In the genomic region with DNA sequence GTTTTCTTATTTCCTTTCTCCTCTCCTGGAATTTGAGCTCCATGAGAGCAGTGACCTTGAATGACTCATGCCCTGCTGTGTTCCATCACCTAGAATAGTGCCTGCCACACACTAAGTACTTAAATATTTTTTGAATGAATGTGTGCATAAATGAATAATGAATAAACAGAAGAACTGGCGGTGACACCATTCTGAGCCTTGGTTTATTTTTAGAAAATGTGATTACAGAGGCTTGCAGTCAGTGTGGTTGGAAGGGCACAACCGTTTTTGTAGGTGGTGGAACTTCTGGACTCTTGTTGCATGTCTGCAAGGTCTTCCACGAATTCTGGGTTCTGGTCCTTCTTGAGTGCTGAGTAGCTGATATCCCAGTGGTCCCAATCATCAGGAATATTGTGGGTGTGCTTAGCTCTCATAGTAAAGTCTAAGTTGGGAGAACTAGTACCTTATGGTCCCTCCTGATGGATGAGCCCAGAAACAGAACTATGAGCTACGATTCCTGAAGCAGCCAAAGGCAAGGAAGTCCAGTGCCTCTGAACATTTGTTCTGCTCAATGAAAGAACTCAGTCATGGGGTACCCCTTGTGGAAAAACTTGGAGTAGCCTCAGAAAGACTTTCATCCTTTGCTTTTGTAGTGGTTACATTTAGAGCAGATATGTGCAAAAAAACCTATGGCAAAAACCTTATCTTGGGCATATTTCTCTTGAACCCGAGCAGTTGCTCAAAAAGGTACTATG, we compare ENCODE assay signal across 11 cellular contexts. TPM values are rescaled to one million over a fixed set of nuclear protein-coding genes. Genes with fewer than 3 reads are reported as not detected.
A peak's percentile ranks its signal among the peaks of the same experiment; 100 is the strongest.
DNase-seq lines count a peak whose midpoint lies in the region; ATAC-seq and TF ChIP-seq lines count a peak whose summit lies in the region.
"Had no signal": no experiment of that assay in that cellular context is flagged by ENCODE, and none has a peak within 500 bp of the region (broad histone marks: within the 10 kb centered on the region; RNA-seq: fewer than 3 reads in every experiment).

No MANE protein-coding gene starts in this region.

- H3K36me3 Mint-ChIP-seq in chondrocyte (ENCODE audit: low read depth), result no peaks in the 10 kb centered on the region
- H3K36me3 Mint-ChIP-seq: CD8-positive, alpha-beta memory T cell had no signal

- peak; percentile 36 for TF ChIP-seq RAD21 in Ishikawa (IDR thresholded peaks at IDR 0.05; ENCODE audit: low read depth)

- intact Hi-C loops in left colon (cut with DNase I, micrococcal nuclease), result no loop called here

- TF ChIP-seq CTCF in AG04449 (IDR thresholded peaks at IDR 0.05; ENCODE audit: insufficient read depth, low read length, missing control alignments), result peak; percentile 16
- TF ChIP-seq CTCF in chondrocyte (IDR thresholded peaks at IDR 0.05), result peak; percentile 51

- TF ChIP-seq EP300 in Ishikawa (IDR thresholded peaks at IDR 0.05; ENCODE audit: borderline replicate concordance), result peak; percentile 59; the same call in 1 of the 2 replicates

- H3K4me3 ChIP-seq in AG04449 (ENCODE audit: low read depth, low read length), result no peak overlapping the region

- ATAC-seq in left colon (peak; percentile 56), HG02678 (IDR thresholded peaks at IDR 0.05; ENCODE audit: unreplicated experiment) (no peak)

- CTCF ChIA-PET in AG04449 (lab: Yijun Ruan, JAX), result interaction anchor here (0.9 to 2.2 kb wide), 8 partner anchors 21 to 40 kb away, joined by 3 to 11 read pairs (median 4); partner anchors contain the start of gene SSPN

- peak; percentile 88 for DNase-seq in AG04449 (ENCODE audit: low read depth, low spot score)
- no peak for DNase-seq in chondrocyte (ENCODE audit: low spot score)
- no peak for DNase-seq in left colon
- DNase-seq in activated T-cell treated with anti-CD3 and anti-CD28 coated beads for 4 hours, result no peak
- no peak for DNase-seq in Ammon's horn (ENCODE audit: low spot score)
- no peak for DNase-seq in NCI-H1105 (lab: John Stamatoyannopoulos, UW)
- DNase-seq: CD8-positive, alpha-beta memory T cell; KBM-7 had no signal

- H3K9me3 Mint-ChIP-seq in chondrocyte (ENCODE audit: low read depth), result no peaks in the 10 kb centered on the region
- H3K9me3 Mint-ChIP-seq: activated T-helper 1 cell treated with anti-CD3 and anti-CD28 coated beads, Interleukin-12 subunit alpha, Interleukin-12 subunit beta, Interleukin-2, Interleukin-4 antibody, amounts not matched to agents 30 ng/mL and 10 ng/mL and 1 ng/mL, durations not matched to agents 14 hours and 24 hours and 36 hours had no signal

- no peak overlapping the region for H3K4me3 Mint-ChIP-seq in chondrocyte (ENCODE audit: unreplicated experiment)
- H3K4me3 Mint-ChIP-seq: activated T-helper 1 cell treated with anti-CD3 and anti-CD28 coated beads, Interleukin-12 subunit alpha, Interleukin-12 subunit beta, Interleukin-2, Interleukin-4 antibody, amounts not matched to agents 30 ng/mL and 10 ng/mL and 1 ng/mL, durations not matched to agents 14 hours and 24 hours and 36 hours; CD8-positive, alpha-beta memory T cell had no signal

- POLR2A ChIA-PET in AG04449 (lab: Yijun Ruan, JAX), result interaction anchor here (0.9 to 1.4 kb wide), 3 partner anchors 25 to 42 kb away, joined by 3 to 4 read pairs (median 3); partner anchors contain the start of gene SSPN

- H3K27me3 Mint-ChIP-seq in chondrocyte (ENCODE audit: low read depth), result no peaks in the 10 kb centered on the region

- H3K4me1 Mint-ChIP-seq in chondrocyte (ENCODE audit: low read depth), result peaks cover 44% of the 10 kb centered on the region
- H3K4me1 Mint-ChIP-seq: CD8-positive, alpha-beta memory T cell had no signal

- H3K27ac Mint-ChIP-seq in chondrocyte (ENCODE audit: unreplicated experiment), result peak overlapping the region; percentile 73
- H3K27ac Mint-ChIP-seq: activated T-helper 1 cell treated with anti-CD3 and anti-CD28 coated beads, Interleukin-12 subunit alpha, Interleukin-12 subunit beta, Interleukin-2, Interleukin-4 antibody, amounts not matched to agents 30 ng/mL and 10 ng/mL and 1 ng/mL, durations not matched to agents 14 hours and 24 hours and 36 hours; CD8-positive, alpha-beta memory T cell had no signal

TF ChIP-seq in Ishikawa, 13 proteins besides CTCF, POLR2A, EP300 and RAD21:
- no peak for TF ChIP-seq TAF1 (IDR thresholded peaks at IDR 0.05; ENCODE audit: low read depth)
- peak; percentile 45; the same call in 1 of the 2 replicates for TF ChIP-seq TCF12 (IDR thresholded peaks at IDR 0.05; ENCODE audit: low read depth)
- no peak for TF ChIP-seq EGR1 (IDR thresholded peaks at IDR 0.05)
- 0 out of 2 replicates have a peak, but pooled peaks have one; percentile 26 for TF ChIP-seq FOXM1 (IDR thresholded peaks at IDR 0.05; ENCODE audit: borderline replicate concordance, low read depth)
- TF ChIP-seq YY1 (IDR thresholded peaks at IDR 0.05; ENCODE audit: low read depth), result no peak
- TF ChIP-seq MAX (IDR thresholded peaks at IDR 0.05), result 0 out of 2 replicates have a peak, but pooled peaks have one; percentile 18
- peak; percentile 50; the same call in 1 of the 2 replicates for TF ChIP-seq NFIC (IDR thresholded peaks at IDR 0.05)
- peak; percentile 83 for TF ChIP-seq TEAD4 (IDR thresholded peaks at IDR 0.05)

RNA-seq across cellular contexts. Expression of gene BHLHE41, which starts 28.8 kb away (rescaled TPM):
- total RNA-seq in chondrocyte, result 5.8 to 6.5 TPM (median 6.0 TPM) in 3 replicates
- 10 to 100 TPM; 35.4 to 48.4 TPM for total RNA-seq in left colon
- total RNA-seq: activated T-helper 1 cell treated with anti-CD3 and anti-CD28 coated beads, Interleukin-12 subunit alpha, Interleukin-12 subunit beta, Interleukin-2, Interleukin-4 antibody, amounts not matched to agents 30 ng/mL and 10 ng/mL and 1 ng/mL, durations not matched to agents 14 hours and 24 hours and 36 hours; CD8-positive, alpha-beta memory T cell had no signal

RNA-seq across cellular contexts. Expression of gene SSPN, which starts 41.8 kb away (rescaled TPM):
- total RNA-seq in chondrocyte, result 38.9 to 42.9 TPM (median 39.2 TPM) in 3 replicates
- total RNA-seq in left colon, result 10 to 100 TPM; 12.8 to 20.6 TPM
- total RNA-seq: activated T-helper 1 cell treated with anti-CD3 and anti-CD28 coated beads, Interleukin-12 subunit alpha, Interleukin-12 subunit beta, Interleukin-2, Interleukin-4 antibody, amounts not matched to agents 30 ng/mL and 10 ng/mL and 1 ng/mL, durations not matched to agents 14 hours and 24 hours and 36 hours; CD8-positive, alpha-beta memory T cell had no signal
